Comparison of ENCODE assay signal across 21 cellular contexts in genomic region chr18:52813637-52814416, GRCh38.
A peak's percentile ranks its signal among the peaks of the same experiment; 100 is the strongest.
DNase-seq lines count a peak whose midpoint lies in the region; ATAC-seq, FAIRE-seq and TF ChIP-seq lines count a peak whose summit lies in the region.
"Had no signal": no experiment of that assay in that cellular context is flagged by ENCODE, and none has a peak within 500 bp of the region (broad histone marks: within the 10 kb centered on the region; RNA-seq: fewer than 3 reads in every experiment).

No MANE protein-coding gene starts in this region.

- H3K27ac ChIP-seq in HepG2 (ENCODE audit: extremely low read length, insufficient read depth, low read length) = no peak overlapping the region
- H3K27ac ChIP-seq: BLaER1 treated with 17β-estradiol and CSF1 and Interleukin-3, amounts not matched to agents 10 nM and 100 nM; GM23248 had no signal

- no peak for TF ChIP-seq POLR2A in HepG2 (IDR thresholded peaks at IDR 0.05; ENCODE audit: insufficient read depth in 1 of 2, low read depth in 2 of 2, low read length in 2 of 2)

- TF ChIP-seq RAD21 in HepG2 (CRISPR knock-in tag; IDR thresholded peaks at IDR 0.05) = no peak

- peaks cover 59% of the 10 kb centered on the region for H3K9me3 ChIP-seq in HepG2 (ENCODE audit: low read length)
- H3K9me3 ChIP-seq: BE2C had no signal

- no TSS peak for BruUV-seq in HepG2 (replicated peaks; lab: Mats Ljungman, UMichigan)

- no peak for TF ChIP-seq CTCF in bronchial epithelial cell (IDR thresholded peaks at IDR 0.05; ENCODE audit: insufficient read depth, low read length, severe bottlenecking)
- TF ChIP-seq CTCF in HepG2 (CRISPR knock-in tag; IDR thresholded peaks at IDR 0.05) = no peak

- intact Hi-C loops in HepG2 (cut with micrococcal nuclease; ENCODE audit: unreplicated experiment) = no loop called here

- H3K27me3 ChIP-seq in bronchial epithelial cell (ENCODE audit: control insufficient read depth, insufficient read depth, low read length) = no peaks in the 10 kb centered on the region
- no peaks in the 10 kb centered on the region for H3K27me3 ChIP-seq in HepG2 (ENCODE audit: control insufficient read depth in 1 of 2, insufficient read depth in 2 of 2, low read length in 2 of 2)
- H3K27me3 ChIP-seq: BE2C; BLaER1 treated with 17β-estradiol and CSF1 and Interleukin-3, amounts not matched to agents 10 nM and 100 nM had no signal

- no peak for FAIRE-seq in bronchial epithelial cell (lab: Jason Lieb, UNC)
- no peak for FAIRE-seq in HepG2 (lab: Jason Lieb, UNC)
- FAIRE-seq: D721Med, G401.6, GM12892, H1 had no signal

- no peaks in the 10 kb centered on the region for H4K20me1 ChIP-seq in HepG2 (ENCODE audit: insufficient read depth, low read length)
- H4K20me1 ChIP-seq: BLaER1 treated with 17β-estradiol and CSF1 and Interleukin-3, amounts not matched to agents 10 nM and 100 nM had no signal

- H3K4me1 ChIP-seq in HepG2 (ENCODE audit: insufficient read depth, low read length) = no peaks in the 10 kb centered on the region
- H3K4me1 ChIP-seq: BE2C; BLaER1 treated with 17β-estradiol and CSF1 and Interleukin-3, amounts not matched to agents 10 nM and 100 nM had no signal

- no peak overlapping the region for H3K9ac ChIP-seq in HepG2 (ENCODE audit: insufficient read depth, low read depth, low read length)
- H3K9ac ChIP-seq: BLaER1 treated with 17β-estradiol and CSF1 and Interleukin-3, amounts not matched to agents 10 nM and 100 nM; GM23248 had no signal

- WGBS in HepG2 (ENCODE audit: low lambda C conversion rate) = 0% methylated on average over 1 of the region's 1 CpG

- in situ Hi-C loops in HepG2 (cut with HindIII; ENCODE audit: extremely low pct_ligation_motif_present, low pct_unique_long_range_greater_than_20kb) = no loop called here

- CTCF ChIA-PET in HepG2 (lab: Yijun Ruan, JAX; ENCODE audit: low intra/inter-chr PET ratio, low total read pairs) = no interaction called here

- no peak for ATAC-seq in HG03135 (IDR thresholded peaks at IDR 0.05; ENCODE audit: unreplicated experiment)
- ATAC-seq in HepG2 = no peak

- H3K36me3 ChIP-seq in bronchial epithelial cell (ENCODE audit: control insufficient read depth, insufficient read depth, low read length) (no peaks in the 10 kb centered on the region), HepG2 (replicated peaks in 1 of 2; ENCODE audit: control insufficient read depth in 1 of 2, insufficient read depth in 2 of 2, low read length in 2 of 2) (no peaks in the 10 kb centered on the region)
- H3K36me3 ChIP-seq: BE2C; BLaER1 treated with 17β-estradiol and CSF1 and Interleukin-3, amounts not matched to agents 10 nM and 100 nM had no signal

- no peak for TF ChIP-seq EP300 in HepG2 (IDR thresholded peaks at IDR 0.05; ENCODE audit: low read depth in 2 of 2, low read length in 2 of 2)
- no peak for TF ChIP-seq EP300 in HepG2 (CRISPR knock-in tag; IDR thresholded peaks at IDR 0.05; ENCODE audit: borderline replicate concordance)

- no peak overlapping the region for H2AFZ ChIP-seq in HepG2 (ENCODE audit: low read length)
- H2AFZ ChIP-seq: GM23248 had no signal

- no peak overlapping the region for H3K4me2 ChIP-seq in HepG2 (ENCODE audit: low read depth, low read length)
- H3K4me2 ChIP-seq: BLaER1 treated with 17β-estradiol and CSF1 and Interleukin-3, amounts not matched to agents 10 nM and 100 nM had no signal

- POLR2A ChIA-PET in HepG2 (lab: Yijun Ruan, JAX) = no interaction called here

- H3K4me3 ChIP-seq in bronchial epithelial cell (ENCODE audit: low read depth, low read length) (no peak overlapping the region), HepG2 (replicated peaks in 1 of 3; ENCODE audit: insufficient read depth in 1 of 3, low read depth in 2 of 3, low read length in 3 of 3) (no peak overlapping the region)
- H3K4me3 ChIP-seq: BLaER1 treated with 17β-estradiol and CSF1 and Interleukin-3, amounts not matched to agents 10 nM and 100 nM; GM23248 had no signal

- DNase-seq in Ammon's horn (ENCODE audit: low spot score) (peak; percentile 47), OCI-M1 (lab: John Stamatoyannopoulos, UW) (peak; percentile 3), bronchial epithelial cell (ENCODE audit: low read depth) (peak; percentile 10), islet precursor cell (peak; percentile 54), HepG2 (ENCODE audit: low spot score) (no peak)
- no peak for DNase-seq in activated CD4-positive, alpha-beta T cell treated with anti-CD3 and anti-CD28 coated beads, Interleukin-2, amount 50 U/mL, for 1 hour
- DNase-seq in activated naive CD4-positive, alpha-beta T cell (lab: John Stamatoyannopoulos, UW) = no peak
- DNase-seq: BE2C; CD4-positive, alpha-beta T cell; CD8-positive, alpha-beta memory T cell; DMS 273 treated with DMSO at 0.1 percent for 48 hours; DND-41; GM23248; H7; HCEC 1CT had no signal

- H3K79me2 ChIP-seq in HepG2 (ENCODE audit: insufficient read depth, low read length) = no peaks in the 10 kb centered on the region

TF ChIP-seq in HepG2, 621 proteins besides CTCF, POLR2A, EP300 and RAD21:
- TF ChIP-seq SOX5 (CRISPR knock-in tag; IDR thresholded peaks at IDR 0.05; ENCODE audit: borderline replicate concordance) (no peak), ZNF234 (CRISPR knock-in tag; conservative IDR thresholded peaks at IDR 0.05) (no peak)
TF ChIP-seq in HepG2: peak in this region for 0.

Comparison
In these comparisons a context has a peak if more than half of its experiments do, and no peak if none do; other contexts are left out.
1. DNase-seq: peak in Ammon's horn (single experiment), OCI-M1 (single experiment), bronchial epithelial cell (single experiment) and islet precursor cell (single experiment); none in activated CD4-positive, alpha-beta T cell treated with anti-CD3 and anti-CD28 coated beads, Interleukin-2, amount 50 U/mL, for 1 hour (single experiment), HepG2 (single experiment) and activated naive CD4-positive, alpha-beta T cell (0 of 4).